ENCODE assay signal across 13 cellular contexts in genomic region chr2:236711440-236711839, GRCh38.
DNase-seq lines count a peak whose midpoint lies in the region; ATAC-seq and TF ChIP-seq lines count a peak whose summit lies in the region.
"Had no signal": no experiment of that assay in that cellular context is flagged by ENCODE, and none has a peak within 500 bp of the region (broad histone marks: within the 10 kb centered on the region; RNA-seq: fewer than 3 reads in every experiment).

No MANE protein-coding gene starts in this region.

- H3K4me3 ChIP-seq in cardiac fibroblast (replicated peaks in 1 of 2; ENCODE audit: low read depth in 2 of 2, low read length in 2 of 2) (no peak overlapping the region), left lung (no peak overlapping the region)

- DNase-seq in AG08396 (ENCODE audit: low spot score) (peak; percentile 46), LoVo (ENCODE audit: low spot score) (peak; percentile 37), cardiac fibroblast (ENCODE audit: low read depth in 2 of 2) (peak; percentile 55 to 56), left lung (peak in 1 of 2 donors; percentile 46), GM13976 (ENCODE audit: low spot score) (no peak)
- DNase-seq: C1 segment of cervical spinal cord; effector memory CD8-positive, alpha-beta T cell; NCI-H1092; stimulated activated CD4-positive, alpha-beta T cell treated with anti-CD3 and anti-CD28 coated beads, Interleukin-2, amount 100 ng/mL, for 24 hours had no signal

- H3K27ac ChIP-seq in left lung: no peak overlapping the region

- H3K9me3 Mint-ChIP-seq in stimulated activated memory B cell treated with anti-CD40 and anti-IgM and Interleukin-4, amounts not matched to agents 10 μg/mL and 1 μg/mL and 100 μg/mL, for 72 hours: peaks cover 5% of the 10 kb centered on the region
- H3K9me3 Mint-ChIP-seq: effector memory CD8-positive, alpha-beta T cell; stimulated activated naive CD8-positive, alpha-beta T cell treated with anti-CD3 and anti-CD28 coated beads, Interleukin-15, Interleukin-2, amounts not matched to agents 100 ng/mL and 50 ng/mL, for 24 hours had no signal

- ATAC-seq in left lung (peak; percentile 60), GM21529 (IDR thresholded peaks at IDR 0.05; ENCODE audit: unreplicated experiment) (no peak), GM19467 (IDR thresholded peaks at IDR 0.05; ENCODE audit: unreplicated experiment) (no peak)
- ATAC-seq in stimulated activated memory B cell treated with anti-CD40 and anti-IgM and Interleukin-4, amounts not matched to agents 10 μg/mL and 1 μg/mL and 100 μg/mL, for 72 hours: no peak
- ATAC-seq: effector memory CD8-positive, alpha-beta T cell had no signal

- no peaks in the 10 kb centered on the region for H3K9me3 ChIP-seq in left lung

- no peaks in the 10 kb centered on the region for H3K4me1 Mint-ChIP-seq in stimulated activated memory B cell treated with anti-CD40 and anti-IgM and Interleukin-4, amounts not matched to agents 10 μg/mL and 1 μg/mL and 100 μg/mL, for 72 hours

- intact Hi-C loops in left lung (cut with DNase I): no loop called here

- no peak for TF ChIP-seq CTCF in cardiac fibroblast (IDR thresholded peaks at IDR 0.05; ENCODE audit: low read depth, low read length)
- no peak for TF ChIP-seq CTCF in left lung (IDR thresholded peaks at IDR 0.05)
- no peak for TF ChIP-seq CTCF in GM13976 (IDR thresholded peaks at IDR 0.05; ENCODE audit: borderline replicate concordance, control extremely low read depth, extremely low read depth, insufficient read depth, missing control alignments)

- in situ Hi-C loops in GM13976 (cut with MboI; ENCODE audit: low sequenced_read_pairs, unreplicated experiment): no loop called here

- no peaks in the 10 kb centered on the region for H3K36me3 Mint-ChIP-seq in stimulated activated memory B cell treated with anti-CD40 and anti-IgM and Interleukin-4, amounts not matched to agents 10 μg/mL and 1 μg/mL and 100 μg/mL, for 72 hours

- peaks cover 28% of the 10 kb centered on the region for H3K27me3 Mint-ChIP-seq in stimulated activated memory B cell treated with anti-CD40 and anti-IgM and Interleukin-4, amounts not matched to agents 10 μg/mL and 1 μg/mL and 100 μg/mL, for 72 hours

- H3K4me3 Mint-ChIP-seq in stimulated activated memory B cell treated with anti-CD40 and anti-IgM and Interleukin-4, amounts not matched to agents 10 μg/mL and 1 μg/mL and 100 μg/mL, for 72 hours: no peak overlapping the region
- H3K4me3 Mint-ChIP-seq: effector memory CD8-positive, alpha-beta T cell; stimulated activated naive CD8-positive, alpha-beta T cell treated with anti-CD3 and anti-CD28 coated beads, Interleukin-15, Interleukin-2, amounts not matched to agents 100 ng/mL and 50 ng/mL, for 24 hours had no signal

- peaks cover 5 to 35% of the 10 kb centered on the region in 2 donors for H3K4me1 ChIP-seq in left lung

- no peak overlapping the region for H3K27ac Mint-ChIP-seq in stimulated activated memory B cell treated with anti-CD40 and anti-IgM and Interleukin-4, amounts not matched to agents 10 μg/mL and 1 μg/mL and 100 μg/mL, for 72 hours
- H3K27ac Mint-ChIP-seq: effector memory CD8-positive, alpha-beta T cell; stimulated activated naive CD8-positive, alpha-beta T cell treated with anti-CD3 and anti-CD28 coated beads, Interleukin-15, Interleukin-2, amounts not matched to agents 100 ng/mL and 50 ng/mL, for 24 hours had no signal

- peaks cover 0 to 17% of the 10 kb centered on the region in 2 donors for H3K27me3 ChIP-seq in left lung

- H3K36me3 ChIP-seq in left lung: no peaks in the 10 kb centered on the region
